ENCODE assay signal across 1 cellular context in genomic region chr1:50703240-50703639, GRCh38.
TF ChIP-seq lines count a peak whose summit lies in the region.

No MANE protein-coding gene starts in this region.

TF ChIP-seq in WTC11, 78 proteins besides CTCF, POLR2A, EP300 and RAD21 (continued from another document):
- TF ChIP-seq, protein P1, sequence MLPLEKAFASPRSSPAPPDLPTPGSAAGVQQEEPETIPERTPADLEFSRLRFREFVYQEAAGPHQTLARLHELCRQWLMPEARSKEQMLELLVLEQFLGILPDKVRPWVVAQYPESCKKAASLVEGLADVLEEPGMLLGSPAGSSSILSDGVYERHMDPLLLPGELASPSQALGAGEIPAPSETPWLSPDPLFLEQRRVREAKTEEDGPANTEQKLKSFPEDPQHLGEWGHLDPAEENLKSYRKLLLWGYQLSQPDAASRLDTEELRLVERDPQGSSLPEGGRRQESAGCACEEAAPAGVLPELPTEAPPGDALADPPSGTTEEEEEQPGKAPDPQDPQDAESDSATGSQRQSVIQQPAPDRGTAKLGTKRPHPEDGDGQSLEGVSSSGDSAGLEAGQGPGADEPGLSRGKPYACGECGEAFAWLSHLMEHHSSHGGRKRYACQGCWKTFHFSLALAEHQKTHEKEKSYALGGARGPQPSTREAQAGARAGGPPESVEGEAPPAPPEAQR (CRISPR knock-in tag; IDR thresholded peaks at IDR 0.05): no peak
- TF ChIP-seq TEAD1 (CRISPR knock-in tag; IDR thresholded peaks at IDR 0.05) (no peak), JUN (CRISPR knock-in tag; IDR thresholded peaks at IDR 0.05) (no peak), ATF6 (CRISPR knock-in tag; IDR thresholded peaks at IDR 0.05) (no peak), NFATC4 (CRISPR knock-in tag; IDR thresholded peaks at IDR 0.05) (no peak), ZNF138 (CRISPR knock-in tag; conservative IDR thresholded peaks at IDR 0.05) (no peak)
- TF ChIP-seq, protein P2, sequence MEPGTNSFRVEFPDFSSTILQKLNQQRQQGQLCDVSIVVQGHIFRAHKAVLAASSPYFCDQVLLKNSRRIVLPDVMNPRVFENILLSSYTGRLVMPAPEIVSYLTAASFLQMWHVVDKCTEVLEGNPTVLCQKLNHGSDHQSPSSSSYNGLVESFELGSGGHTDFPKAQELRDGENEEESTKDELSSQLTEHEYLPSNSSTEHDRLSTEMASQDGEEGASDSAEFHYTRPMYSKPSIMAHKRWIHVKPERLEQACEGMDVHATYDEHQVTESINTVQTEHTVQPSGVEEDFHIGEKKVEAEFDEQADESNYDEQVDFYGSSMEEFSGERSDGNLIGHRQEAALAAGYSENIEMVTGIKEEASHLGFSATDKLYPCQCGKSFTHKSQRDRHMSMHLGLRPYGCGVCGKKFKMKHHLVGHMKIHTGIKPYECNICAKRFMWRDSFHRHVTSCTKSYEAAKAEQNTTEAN (CRISPR knock-in tag; IDR thresholded peaks at IDR 0.05): no peak
- TF ChIP-seq, protein P3, sequence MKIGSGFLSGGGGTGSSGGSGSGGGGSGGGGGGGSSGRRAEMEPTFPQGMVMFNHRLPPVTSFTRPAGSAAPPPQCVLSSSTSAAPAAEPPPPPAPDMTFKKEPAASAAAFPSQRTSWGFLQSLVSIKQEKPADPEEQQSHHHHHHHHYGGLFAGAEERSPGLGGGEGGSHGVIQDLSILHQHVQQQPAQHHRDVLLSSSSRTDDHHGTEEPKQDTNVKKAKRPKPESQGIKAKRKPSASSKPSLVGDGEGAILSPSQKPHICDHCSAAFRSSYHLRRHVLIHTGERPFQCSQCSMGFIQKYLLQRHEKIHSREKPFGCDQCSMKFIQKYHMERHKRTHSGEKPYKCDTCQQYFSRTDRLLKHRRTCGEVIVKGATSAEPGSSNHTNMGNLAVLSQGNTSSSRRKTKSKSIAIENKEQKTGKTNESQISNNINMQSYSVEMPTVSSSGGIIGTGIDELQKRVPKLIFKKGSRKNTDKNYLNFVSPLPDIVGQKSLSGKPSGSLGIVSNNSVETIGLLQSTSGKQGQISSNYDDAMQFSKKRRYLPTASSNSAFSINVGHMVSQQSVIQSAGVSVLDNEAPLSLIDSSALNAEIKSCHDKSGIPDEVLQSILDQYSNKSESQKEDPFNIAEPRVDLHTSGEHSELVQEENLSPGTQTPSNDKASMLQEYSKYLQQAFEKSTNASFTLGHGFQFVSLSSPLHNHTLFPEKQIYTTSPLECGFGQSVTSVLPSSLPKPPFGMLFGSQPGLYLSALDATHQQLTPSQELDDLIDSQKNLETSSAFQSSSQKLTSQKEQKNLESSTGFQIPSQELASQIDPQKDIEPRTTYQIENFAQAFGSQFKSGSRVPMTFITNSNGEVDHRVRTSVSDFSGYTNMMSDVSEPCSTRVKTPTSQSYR (CRISPR knock-in tag; IDR thresholded peaks at IDR 0.05): no peak
- TF ChIP-seq, protein P4, sequence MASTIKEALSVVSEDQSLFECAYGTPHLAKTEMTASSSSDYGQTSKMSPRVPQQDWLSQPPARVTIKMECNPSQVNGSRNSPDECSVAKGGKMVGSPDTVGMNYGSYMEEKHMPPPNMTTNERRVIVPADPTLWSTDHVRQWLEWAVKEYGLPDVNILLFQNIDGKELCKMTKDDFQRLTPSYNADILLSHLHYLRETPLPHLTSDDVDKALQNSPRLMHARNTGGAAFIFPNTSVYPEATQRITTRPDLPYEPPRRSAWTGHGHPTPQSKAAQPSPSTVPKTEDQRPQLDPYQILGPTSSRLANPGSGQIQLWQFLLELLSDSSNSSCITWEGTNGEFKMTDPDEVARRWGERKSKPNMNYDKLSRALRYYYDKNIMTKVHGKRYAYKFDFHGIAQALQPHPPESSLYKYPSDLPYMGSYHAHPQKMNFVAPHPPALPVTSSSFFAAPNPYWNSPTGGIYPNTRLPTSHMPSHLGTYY (CRISPR knock-in tag; IDR thresholded peaks at IDR 0.05): no peak
